In genomic region chr3:16715281-16715680, GRCh38 we compare ENCODE assay signal across 24 cellular contexts.
"Had no signal": no experiment of that assay in that cellular context is flagged by ENCODE, and none has a peak within 500 bp of the region (broad histone marks: within the 10 kb centered on the region; RNA-seq: fewer than 3 reads in every experiment).

No MANE protein-coding gene starts in this region.

- H3K27me3 ChIP-seq: colonic mucosa, esophagus squamous epithelium, gastrocnemius medialis, heart right ventricle, left lung had no signal

- H3K4me1 ChIP-seq: colonic mucosa, esophagus squamous epithelium, gastrocnemius medialis, left lung, lower lobe of right lung had no signal

- H3K36me3 Mint-ChIP-seq: mesothelial cell of epicardium had no signal

- H3K27me3 Mint-ChIP-seq: dendritic cell treated with granulocyte-macrophage colony-stimulating factor and Interleukin-4, amounts not matched to agents 40 ng/mL and 50 ng/mL, for 4 days had no signal

- H3K4me3 Mint-ChIP-seq: dendritic cell treated with granulocyte-macrophage colony-stimulating factor and Interleukin-4, amounts not matched to agents 40 ng/mL and 50 ng/mL, for 4 days; effector memory CD8-positive, alpha-beta T cell; endodermal cell; mesothelial cell of epicardium had no signal

- H3K4me1 Mint-ChIP-seq: endodermal cell, mesothelial cell of epicardium had no signal

- H3K27ac ChIP-seq: colonic mucosa, epithelial cell of prostate, esophagus squamous epithelium, gastrocnemius medialis, heart right ventricle, left lung, lower lobe of right lung had no signal

- H3K27ac Mint-ChIP-seq: dendritic cell treated with granulocyte-macrophage colony-stimulating factor and Interleukin-4, amounts not matched to agents 40 ng/mL and 50 ng/mL, for 4 days; effector memory CD8-positive, alpha-beta T cell; endodermal cell; mesothelial cell of epicardium had no signal

- H3K36me3 ChIP-seq: colonic mucosa, esophagus squamous epithelium, gastrocnemius medialis, heart right ventricle, left lung, lower lobe of right lung had no signal

- DNase-seq: colonic mucosa; cortex of kidney; effector CD8-positive, alpha-beta T cell; effector memory CD8-positive, alpha-beta T cell; endodermal cell; erythroblast; esophagus squamous epithelium; foreskin fibroblast; foreskin melanocyte; gastrocnemius medialis; glutamatergic neuron; head of caudate nucleus; heart right ventricle; hippocampal formation; left cardiac atrium; left lung; left ventricle myocardium superior; lower lobe of right lung; mesenchymal stem cell; mucosa of descending colon had no signal

- ATAC-seq: effector memory CD8-positive, alpha-beta T cell; esophagus mucosa; gastrocnemius medialis; heart right ventricle; left cardiac atrium; left lung; left ventricle myocardium superior; lower lobe of right lung; mucosa of descending colon had no signal

- H3K4me3 ChIP-seq: colonic mucosa, esophagus squamous epithelium, gastrocnemius medialis, heart right ventricle, left lung, lower lobe of right lung, mucosa of descending colon had no signal

- H3K9me3 ChIP-seq: colonic mucosa, gastrocnemius medialis, mucosa of descending colon had no signal
